In the genomic region with DNA sequence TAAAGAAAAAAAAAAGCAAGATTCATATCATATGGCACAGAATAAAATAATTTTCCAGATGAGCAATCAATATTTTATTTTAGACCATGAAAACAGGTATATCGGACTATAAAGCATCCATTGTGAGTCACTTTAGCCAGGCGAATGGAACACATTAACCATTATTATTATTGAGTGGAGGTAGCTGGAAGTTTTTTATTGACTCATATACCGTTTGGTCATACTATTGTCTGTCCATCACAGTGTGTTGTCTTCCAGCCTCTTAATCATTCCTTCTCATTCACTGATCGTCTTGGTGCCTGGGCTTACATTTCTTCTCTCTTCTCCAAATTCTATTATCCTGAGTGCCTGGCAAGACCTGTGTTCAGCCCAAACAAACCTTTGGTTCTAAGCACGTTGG, we compare ENCODE assay signal across 2 cellular contexts.
TF ChIP-seq lines count a peak whose summit lies in the region.

No MANE protein-coding gene starts in this region.

TF ChIP-seq in SK-N-SH, 30 proteins besides CTCF, POLR2A, EP300 and RAD21 (continued from another document):
- TF ChIP-seq, protein P1, sequence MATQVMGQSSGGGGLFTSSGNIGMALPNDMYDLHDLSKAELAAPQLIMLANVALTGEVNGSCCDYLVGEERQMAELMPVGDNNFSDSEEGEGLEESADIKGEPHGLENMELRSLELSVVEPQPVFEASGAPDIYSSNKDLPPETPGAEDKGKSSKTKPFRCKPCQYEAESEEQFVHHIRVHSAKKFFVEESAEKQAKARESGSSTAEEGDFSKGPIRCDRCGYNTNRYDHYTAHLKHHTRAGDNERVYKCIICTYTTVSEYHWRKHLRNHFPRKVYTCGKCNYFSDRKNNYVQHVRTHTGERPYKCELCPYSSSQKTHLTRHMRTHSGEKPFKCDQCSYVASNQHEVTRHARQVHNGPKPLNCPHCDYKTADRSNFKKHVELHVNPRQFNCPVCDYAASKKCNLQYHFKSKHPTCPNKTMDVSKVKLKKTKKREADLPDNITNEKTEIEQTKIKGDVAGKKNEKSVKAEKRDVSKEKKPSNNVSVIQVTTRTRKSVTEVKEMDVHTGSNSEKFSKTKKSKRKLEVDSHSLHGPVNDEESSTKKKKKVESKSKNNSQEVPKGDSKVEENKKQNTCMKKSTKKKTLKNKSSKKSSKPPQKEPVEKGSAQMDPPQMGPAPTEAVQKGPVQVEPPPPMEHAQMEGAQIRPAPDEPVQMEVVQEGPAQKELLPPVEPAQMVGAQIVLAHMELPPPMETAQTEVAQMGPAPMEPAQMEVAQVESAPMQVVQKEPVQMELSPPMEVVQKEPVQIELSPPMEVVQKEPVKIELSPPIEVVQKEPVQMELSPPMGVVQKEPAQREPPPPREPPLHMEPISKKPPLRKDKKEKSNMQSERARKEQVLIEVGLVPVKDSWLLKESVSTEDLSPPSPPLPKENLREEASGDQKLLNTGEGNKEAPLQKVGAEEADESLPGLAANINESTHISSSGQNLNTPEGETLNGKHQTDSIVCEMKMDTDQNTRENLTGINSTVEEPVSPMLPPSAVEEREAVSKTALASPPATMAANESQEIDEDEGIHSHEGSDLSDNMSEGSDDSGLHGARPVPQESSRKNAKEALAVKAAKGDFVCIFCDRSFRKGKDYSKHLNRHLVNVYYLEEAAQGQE (IDR thresholded peaks at IDR 0.05; ENCODE audit: low read depth, low read length): no peak
- TF ChIP-seq MXI1 (IDR thresholded peaks at IDR 0.05; ENCODE audit: low read depth, low read length): no peak
- no peak for TF ChIP-seq NFIC (IDR thresholded peaks at IDR 0.05; ENCODE audit: borderline replicate concordance)
- no peak for TF ChIP-seq GATA2 (CRISPR knock-in tag; IDR thresholded peaks at IDR 0.05)
- TF ChIP-seq TEAD4 (IDR thresholded peaks at IDR 0.05; ENCODE audit: borderline replicate concordance, insufficient read depth): no peak
- TF ChIP-seq FOXM1 (IDR thresholded peaks at IDR 0.05; ENCODE audit: low read depth): no peak
- TF ChIP-seq CHD2 (IDR thresholded peaks at IDR 0.05; ENCODE audit: low read length, partially characterized antibody): no peak
- TF ChIP-seq SMC3 (IDR thresholded peaks at IDR 0.05; ENCODE audit: low read depth, low read length): no peak
- no peak for TF ChIP-seq NRF1 (IDR thresholded peaks at IDR 0.05; ENCODE audit: low read depth, low read length)

TF ChIP-seq in SK-N-SH treated with all-trans-retinoic acid at 6 μM for 48 hours, 23 proteins besides CTCF, POLR2A, EP300 and RAD21 (continued from another document):
- TF ChIP-seq, protein P2, sequence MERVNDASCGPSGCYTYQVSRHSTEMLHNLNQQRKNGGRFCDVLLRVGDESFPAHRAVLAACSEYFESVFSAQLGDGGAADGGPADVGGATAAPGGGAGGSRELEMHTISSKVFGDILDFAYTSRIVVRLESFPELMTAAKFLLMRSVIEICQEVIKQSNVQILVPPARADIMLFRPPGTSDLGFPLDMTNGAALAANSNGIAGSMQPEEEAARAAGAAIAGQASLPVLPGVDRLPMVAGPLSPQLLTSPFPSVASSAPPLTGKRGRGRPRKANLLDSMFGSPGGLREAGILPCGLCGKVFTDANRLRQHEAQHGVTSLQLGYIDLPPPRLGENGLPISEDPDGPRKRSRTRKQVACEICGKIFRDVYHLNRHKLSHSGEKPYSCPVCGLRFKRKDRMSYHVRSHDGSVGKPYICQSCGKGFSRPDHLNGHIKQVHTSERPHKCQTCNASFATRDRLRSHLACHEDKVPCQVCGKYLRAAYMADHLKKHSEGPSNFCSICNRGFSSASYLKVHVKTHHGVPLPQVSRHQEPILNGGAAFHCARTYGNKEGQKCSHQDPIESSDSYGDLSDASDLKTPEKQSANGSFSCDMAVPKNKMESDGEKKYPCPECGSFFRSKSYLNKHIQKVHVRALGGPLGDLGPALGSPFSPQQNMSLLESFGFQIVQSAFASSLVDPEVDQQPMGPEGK (CRISPR knock-in tag; IDR thresholded peaks at IDR 0.05; ENCODE audit: borderline replicate concordance): no peak
- TF ChIP-seq ARNTL (CRISPR knock-in tag; IDR thresholded peaks at IDR 0.05; ENCODE audit: borderline replicate concordance, low read depth) (no peak), OSR1 (CRISPR knock-in tag; IDR thresholded peaks at IDR 0.05) (no peak), GLIS3 (CRISPR knock-in tag; IDR thresholded peaks at IDR 0.05) (no peak), BACH2 (CRISPR knock-in tag; IDR thresholded peaks at IDR 0.05; ENCODE audit: borderline replicate concordance) (no peak), RARB (CRISPR knock-in tag; IDR thresholded peaks at IDR 0.05) (no peak), CSDC2 (CRISPR knock-in tag; IDR thresholded peaks at IDR 0.05) (no peak), ZFP3 (CRISPR knock-in tag; IDR thresholded peaks at IDR 0.05) (no peak), TCF4 (CRISPR knock-in tag; IDR thresholded peaks at IDR 0.05; ENCODE audit: borderline replicate concordance) (no peak), ZNF8 (CRISPR knock-in tag; IDR thresholded peaks at IDR 0.05) (no peak)
- TF ChIP-seq, protein P3, sequence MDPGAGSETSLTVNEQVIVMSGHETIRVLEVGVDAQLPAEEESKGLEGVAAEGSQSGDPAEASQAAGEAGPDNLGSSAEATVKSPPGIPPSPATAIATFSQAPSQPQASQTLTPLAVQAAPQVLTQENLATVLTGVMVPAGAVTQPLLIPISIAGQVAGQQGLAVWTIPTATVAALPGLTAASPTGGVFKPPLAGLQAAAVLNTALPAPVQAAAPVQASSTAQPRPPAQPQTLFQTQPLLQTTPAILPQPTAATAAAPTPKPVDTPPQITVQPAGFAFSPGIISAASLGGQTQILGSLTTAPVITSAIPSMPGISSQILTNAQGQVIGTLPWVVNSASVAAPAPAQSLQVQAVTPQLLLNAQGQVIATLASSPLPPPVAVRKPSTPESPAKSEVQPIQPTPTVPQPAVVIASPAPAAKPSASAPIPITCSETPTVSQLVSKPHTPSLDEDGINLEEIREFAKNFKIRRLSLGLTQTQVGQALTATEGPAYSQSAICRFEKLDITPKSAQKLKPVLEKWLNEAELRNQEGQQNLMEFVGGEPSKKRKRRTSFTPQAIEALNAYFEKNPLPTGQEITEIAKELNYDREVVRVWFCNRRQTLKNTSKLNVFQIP (CRISPR knock-in tag; IDR thresholded peaks at IDR 0.05; ENCODE audit: borderline replicate concordance, low read depth): no peak
